1 cellular context compared by ENCODE assay signal in the genomic region with DNA sequence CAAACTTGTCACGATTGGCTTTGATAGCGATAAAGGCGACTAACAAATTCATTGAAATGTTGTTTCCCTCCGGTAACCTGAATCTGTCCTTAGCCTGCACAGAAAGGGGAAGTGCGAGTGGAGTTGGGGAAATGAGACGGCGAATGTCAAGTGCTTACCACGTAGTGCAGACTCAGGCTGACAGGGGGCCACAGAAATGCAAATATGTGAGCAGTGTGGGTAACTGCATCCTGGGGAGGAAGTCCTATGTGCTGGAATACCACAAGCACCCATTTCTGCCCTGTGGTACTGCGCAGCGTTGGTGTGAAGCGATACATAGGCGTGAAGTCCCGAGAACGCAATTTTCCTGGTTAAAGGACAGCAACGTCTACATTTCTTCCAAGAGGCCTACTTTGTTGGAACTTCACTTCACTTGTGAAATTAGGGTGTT.
TF ChIP-seq lines count a peak whose summit lies in the region.

No MANE protein-coding gene starts in this region.

TF ChIP-seq in GM12878, 131 proteins besides CTCF, POLR2A, EP300 and RAD21 (continued from another document and continues in another):
- TF ChIP-seq, protein P1, sequence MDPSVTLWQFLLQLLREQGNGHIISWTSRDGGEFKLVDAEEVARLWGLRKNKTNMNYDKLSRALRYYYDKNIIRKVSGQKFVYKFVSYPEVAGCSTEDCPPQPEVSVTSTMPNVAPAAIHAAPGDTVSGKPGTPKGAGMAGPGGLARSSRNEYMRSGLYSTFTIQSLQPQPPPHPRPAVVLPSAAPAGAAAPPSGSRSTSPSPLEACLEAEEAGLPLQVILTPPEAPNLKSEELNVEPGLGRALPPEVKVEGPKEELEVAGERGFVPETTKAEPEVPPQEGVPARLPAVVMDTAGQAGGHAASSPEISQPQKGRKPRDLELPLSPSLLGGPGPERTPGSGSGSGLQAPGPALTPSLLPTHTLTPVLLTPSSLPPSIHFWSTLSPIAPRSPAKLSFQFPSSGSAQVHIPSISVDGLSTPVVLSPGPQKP (IDR thresholded peaks at IDR 0.05; ENCODE audit: low read depth, low read length): 0 out of 2 replicates have a peak, but pooled peaks have one; percentile 36
- TF ChIP-seq EGR1 (IDR thresholded peaks at IDR 0.05; ENCODE audit: borderline replicate concordance in 1 of 2, low read depth in 2 of 2, low read length in 2 of 2) (peak in 1 of 2 experiments; percentile 35; a peak in 1 of 3 replicates), KDM1A (IDR thresholded peaks at IDR 0.05; ENCODE audit: borderline replicate concordance) (no peak), BACH1 (IDR thresholded peaks at IDR 0.05; ENCODE audit: borderline replicate concordance) (peak; percentile 38; the same call in 1 of the 2 replicates), POLR2AphosphoS5 (IDR thresholded peaks at IDR 0.05; ENCODE audit: low read length) (peak; percentile 99), ZNF24 (IDR thresholded peaks at IDR 0.05) (peak; percentile 35), ETV6 (conservative IDR thresholded peaks at IDR 0.05 in 1 of 2, IDR thresholded peaks at IDR 0.05 in 1 of 2; ENCODE audit: borderline replicate concordance in 1 of 2, low read depth in 1 of 2) (peak in 1 of 2 experiments; percentile 80; a peak in 2 of 4 replicates), LARP7 (IDR thresholded peaks at IDR 0.05) (peak; percentile 15; the same call in 1 of the 2 replicates), MTA3 (IDR thresholded peaks at IDR 0.05; ENCODE audit: borderline replicate concordance, low read length) (peak; percentile 83; the same call in 1 of the 2 replicates), MEF2A (IDR thresholded peaks at IDR 0.05; ENCODE audit: insufficient read depth, low read depth, low read length) (peak; percentile 43; the same call in 1 of the 2 replicates), TBL1XR1 (IDR thresholded peaks at IDR 0.05; ENCODE audit: low read depth, low read length) (peak; percentile 86), SP1 (IDR thresholded peaks at IDR 0.05; ENCODE audit: low read depth, low read length) (peak; percentile 73), SIN3A (IDR thresholded peaks at IDR 0.05; ENCODE audit: low read depth, low read length) (peak; percentile 73; the same call in 1 of the 2 replicates), NR2C1 (IDR thresholded peaks at IDR 0.05) (no peak), JUNB (IDR thresholded peaks at IDR 0.05) (peak; percentile 33; the same call in 1 of the 2 replicates), WRNIP1 (IDR thresholded peaks at IDR 0.05; ENCODE audit: borderline replicate concordance, low read depth, low read length) (0 out of 2 replicates have a peak, but pooled peaks have one; percentile 81), RB1 (IDR thresholded peaks at IDR 0.05; ENCODE audit: borderline replicate concordance) (no peak; the same call in 1 of the 2 replicates), ATF7 (IDR thresholded peaks at IDR 0.05; ENCODE audit: low read depth) (peak; percentile 87), SMAD1 (IDR thresholded peaks at IDR 0.05; ENCODE audit: low read depth, partially characterized antibody) (peak; percentile 89), NR2F1 (conservative IDR thresholded peaks at IDR 0.05) (peak; percentile 10; the same call in 1 of the 2 replicates), SPI1 (IDR thresholded peaks at IDR 0.05; ENCODE audit: borderline replicate concordance, insufficient read depth, low read depth, low read length) (peak; percentile 100), YY1 (IDR thresholded peaks at IDR 0.05; ENCODE audit: low read depth, low read length) (peak; percentile 36; the same call in 1 of the 2 replicates), SUPT20H (IDR thresholded peaks at IDR 0.05; ENCODE audit: borderline replicate concordance, control insufficient read depth, low read depth, low read length) (no peak), ZNF217 (IDR thresholded peaks at IDR 0.05) (no peak)
- TF ChIP-seq, protein P2, sequence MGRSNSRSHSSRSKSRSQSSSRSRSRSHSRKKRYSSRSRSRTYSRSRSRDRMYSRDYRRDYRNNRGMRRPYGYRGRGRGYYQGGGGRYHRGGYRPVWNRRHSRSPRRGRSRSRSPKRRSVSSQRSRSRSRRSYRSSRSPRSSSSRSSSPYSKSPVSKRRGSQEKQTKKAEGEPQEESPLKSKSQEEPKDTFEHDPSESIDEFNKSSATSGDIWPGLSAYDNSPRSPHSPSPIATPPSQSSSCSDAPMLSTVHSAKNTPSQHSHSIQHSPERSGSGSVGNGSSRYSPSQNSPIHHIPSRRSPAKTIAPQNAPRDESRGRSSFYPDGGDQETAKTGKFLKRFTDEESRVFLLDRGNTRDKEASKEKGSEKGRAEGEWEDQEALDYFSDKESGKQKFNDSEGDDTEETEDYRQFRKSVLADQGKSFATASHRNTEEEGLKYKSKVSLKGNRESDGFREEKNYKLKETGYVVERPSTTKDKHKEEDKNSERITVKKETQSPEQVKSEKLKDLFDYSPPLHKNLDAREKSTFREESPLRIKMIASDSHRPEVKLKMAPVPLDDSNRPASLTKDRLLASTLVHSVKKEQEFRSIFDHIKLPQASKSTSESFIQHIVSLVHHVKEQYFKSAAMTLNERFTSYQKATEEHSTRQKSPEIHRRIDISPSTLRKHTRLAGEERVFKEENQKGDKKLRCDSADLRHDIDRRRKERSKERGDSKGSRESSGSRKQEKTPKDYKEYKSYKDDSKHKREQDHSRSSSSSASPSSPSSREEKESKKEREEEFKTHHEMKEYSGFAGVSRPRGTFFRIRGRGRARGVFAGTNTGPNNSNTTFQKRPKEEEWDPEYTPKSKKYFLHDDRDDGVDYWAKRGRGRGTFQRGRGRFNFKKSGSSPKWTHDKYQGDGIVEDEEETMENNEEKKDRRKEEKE (IDR thresholded peaks at IDR 0.05): no peak
- TF ChIP-seq, protein P3, sequence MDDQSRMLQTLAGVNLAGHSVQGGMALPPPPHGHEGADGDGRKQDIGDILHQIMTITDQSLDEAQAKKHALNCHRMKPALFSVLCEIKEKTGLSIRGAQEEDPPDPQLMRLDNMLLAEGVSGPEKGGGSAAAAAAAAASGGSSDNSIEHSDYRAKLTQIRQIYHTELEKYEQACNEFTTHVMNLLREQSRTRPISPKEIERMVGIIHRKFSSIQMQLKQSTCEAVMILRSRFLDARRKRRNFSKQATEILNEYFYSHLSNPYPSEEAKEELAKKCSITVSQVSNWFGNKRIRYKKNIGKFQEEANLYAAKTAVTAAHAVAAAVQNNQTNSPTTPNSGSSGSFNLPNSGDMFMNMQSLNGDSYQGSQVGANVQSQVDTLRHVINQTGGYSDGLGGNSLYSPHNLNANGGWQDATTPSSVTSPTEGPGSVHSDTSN (IDR thresholded peaks at IDR 0.05; ENCODE audit: insufficient replicate concordance, low read depth, low read length): peak; percentile 72
- TF ChIP-seq, protein P4, sequence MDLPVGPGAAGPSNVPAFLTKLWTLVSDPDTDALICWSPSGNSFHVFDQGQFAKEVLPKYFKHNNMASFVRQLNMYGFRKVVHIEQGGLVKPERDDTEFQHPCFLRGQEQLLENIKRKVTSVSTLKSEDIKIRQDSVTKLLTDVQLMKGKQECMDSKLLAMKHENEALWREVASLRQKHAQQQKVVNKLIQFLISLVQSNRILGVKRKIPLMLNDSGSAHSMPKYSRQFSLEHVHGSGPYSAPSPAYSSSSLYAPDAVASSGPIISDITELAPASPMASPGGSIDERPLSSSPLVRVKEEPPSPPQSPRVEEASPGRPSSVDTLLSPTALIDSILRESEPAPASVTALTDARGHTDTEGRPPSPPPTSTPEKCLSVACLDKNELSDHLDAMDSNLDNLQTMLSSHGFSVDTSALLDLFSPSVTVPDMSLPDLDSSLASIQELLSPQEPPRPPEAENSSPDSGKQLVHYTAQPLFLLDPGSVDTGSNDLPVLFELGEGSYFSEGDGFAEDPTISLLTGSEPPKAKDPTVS (IDR thresholded peaks at IDR 0.05; ENCODE audit: low read depth, low read length): no peak
- TF ChIP-seq, protein P5, sequence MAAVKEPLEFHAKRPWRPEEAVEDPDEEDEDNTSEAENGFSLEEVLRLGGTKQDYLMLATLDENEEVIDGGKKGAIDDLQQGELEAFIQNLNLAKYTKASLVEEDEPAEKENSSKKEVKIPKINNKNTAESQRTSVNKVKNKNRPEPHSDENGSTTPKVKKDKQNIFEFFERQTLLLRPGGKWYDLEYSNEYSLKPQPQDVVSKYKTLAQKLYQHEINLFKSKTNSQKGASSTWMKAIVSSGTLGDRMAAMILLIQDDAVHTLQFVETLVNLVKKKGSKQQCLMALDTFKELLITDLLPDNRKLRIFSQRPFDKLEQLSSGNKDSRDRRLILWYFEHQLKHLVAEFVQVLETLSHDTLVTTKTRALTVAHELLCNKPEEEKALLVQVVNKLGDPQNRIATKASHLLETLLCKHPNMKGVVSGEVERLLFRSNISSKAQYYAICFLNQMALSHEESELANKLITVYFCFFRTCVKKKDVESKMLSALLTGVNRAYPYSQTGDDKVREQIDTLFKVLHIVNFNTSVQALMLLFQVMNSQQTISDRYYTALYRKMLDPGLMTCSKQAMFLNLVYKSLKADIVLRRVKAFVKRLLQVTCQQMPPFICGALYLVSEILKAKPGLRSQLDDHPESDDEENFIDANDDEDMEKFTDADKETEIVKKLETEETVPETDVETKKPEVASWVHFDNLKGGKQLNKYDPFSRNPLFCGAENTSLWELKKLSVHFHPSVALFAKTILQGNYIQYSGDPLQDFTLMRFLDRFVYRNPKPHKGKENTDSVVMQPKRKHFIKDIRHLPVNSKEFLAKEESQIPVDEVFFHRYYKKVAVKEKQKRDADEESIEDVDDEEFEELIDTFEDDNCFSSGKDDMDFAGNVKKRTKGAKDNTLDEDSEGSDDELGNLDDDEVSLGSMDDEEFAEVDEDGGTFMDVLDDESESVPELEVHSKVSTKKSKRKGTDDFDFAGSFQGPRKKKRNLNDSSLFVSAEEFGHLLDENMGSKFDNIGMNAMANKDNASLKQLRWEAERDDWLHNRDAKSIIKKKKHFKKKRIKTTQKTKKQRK (IDR thresholded peaks at IDR 0.05; ENCODE audit: low read depth, low read length): no peak
- TF ChIP-seq, protein P6, sequence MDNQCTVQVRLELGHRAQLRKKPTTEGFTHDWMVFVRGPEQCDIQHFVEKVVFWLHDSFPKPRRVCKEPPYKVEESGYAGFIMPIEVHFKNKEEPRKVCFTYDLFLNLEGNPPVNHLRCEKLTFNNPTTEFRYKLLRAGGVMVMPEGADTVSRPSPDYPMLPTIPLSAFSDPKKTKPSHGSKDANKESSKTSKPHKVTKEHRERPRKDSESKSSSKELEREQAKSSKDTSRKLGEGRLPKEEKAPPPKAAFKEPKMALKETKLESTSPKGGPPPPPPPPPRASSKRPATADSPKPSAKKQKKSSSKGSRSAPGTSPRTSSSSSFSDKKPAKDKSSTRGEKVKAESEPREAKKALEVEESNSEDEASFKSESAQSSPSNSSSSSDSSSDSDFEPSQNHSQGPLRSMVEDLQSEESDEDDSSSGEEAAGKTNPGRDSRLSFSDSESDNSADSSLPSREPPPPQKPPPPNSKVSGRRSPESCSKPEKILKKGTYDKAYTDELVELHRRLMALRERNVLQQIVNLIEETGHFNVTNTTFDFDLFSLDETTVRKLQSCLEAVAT (IDR thresholded peaks at IDR 0.05): peak; percentile 96
- TF ChIP-seq, protein P7, sequence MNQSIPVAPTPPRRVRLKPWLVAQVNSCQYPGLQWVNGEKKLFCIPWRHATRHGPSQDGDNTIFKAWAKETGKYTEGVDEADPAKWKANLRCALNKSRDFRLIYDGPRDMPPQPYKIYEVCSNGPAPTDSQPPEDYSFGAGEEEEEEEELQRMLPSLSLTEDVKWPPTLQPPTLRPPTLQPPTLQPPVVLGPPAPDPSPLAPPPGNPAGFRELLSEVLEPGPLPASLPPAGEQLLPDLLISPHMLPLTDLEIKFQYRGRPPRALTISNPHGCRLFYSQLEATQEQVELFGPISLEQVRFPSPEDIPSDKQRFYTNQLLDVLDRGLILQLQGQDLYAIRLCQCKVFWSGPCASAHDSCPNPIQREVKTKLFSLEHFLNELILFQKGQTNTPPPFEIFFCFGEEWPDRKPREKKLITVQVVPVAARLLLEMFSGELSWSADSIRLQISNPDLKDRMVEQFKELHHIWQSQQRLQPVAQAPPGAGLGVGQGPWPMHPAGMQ (IDR thresholded peaks at IDR 0.05; ENCODE audit: borderline replicate concordance): no peak; the same call in 1 of the 2 replicates
- TF ChIP-seq, protein P8, sequence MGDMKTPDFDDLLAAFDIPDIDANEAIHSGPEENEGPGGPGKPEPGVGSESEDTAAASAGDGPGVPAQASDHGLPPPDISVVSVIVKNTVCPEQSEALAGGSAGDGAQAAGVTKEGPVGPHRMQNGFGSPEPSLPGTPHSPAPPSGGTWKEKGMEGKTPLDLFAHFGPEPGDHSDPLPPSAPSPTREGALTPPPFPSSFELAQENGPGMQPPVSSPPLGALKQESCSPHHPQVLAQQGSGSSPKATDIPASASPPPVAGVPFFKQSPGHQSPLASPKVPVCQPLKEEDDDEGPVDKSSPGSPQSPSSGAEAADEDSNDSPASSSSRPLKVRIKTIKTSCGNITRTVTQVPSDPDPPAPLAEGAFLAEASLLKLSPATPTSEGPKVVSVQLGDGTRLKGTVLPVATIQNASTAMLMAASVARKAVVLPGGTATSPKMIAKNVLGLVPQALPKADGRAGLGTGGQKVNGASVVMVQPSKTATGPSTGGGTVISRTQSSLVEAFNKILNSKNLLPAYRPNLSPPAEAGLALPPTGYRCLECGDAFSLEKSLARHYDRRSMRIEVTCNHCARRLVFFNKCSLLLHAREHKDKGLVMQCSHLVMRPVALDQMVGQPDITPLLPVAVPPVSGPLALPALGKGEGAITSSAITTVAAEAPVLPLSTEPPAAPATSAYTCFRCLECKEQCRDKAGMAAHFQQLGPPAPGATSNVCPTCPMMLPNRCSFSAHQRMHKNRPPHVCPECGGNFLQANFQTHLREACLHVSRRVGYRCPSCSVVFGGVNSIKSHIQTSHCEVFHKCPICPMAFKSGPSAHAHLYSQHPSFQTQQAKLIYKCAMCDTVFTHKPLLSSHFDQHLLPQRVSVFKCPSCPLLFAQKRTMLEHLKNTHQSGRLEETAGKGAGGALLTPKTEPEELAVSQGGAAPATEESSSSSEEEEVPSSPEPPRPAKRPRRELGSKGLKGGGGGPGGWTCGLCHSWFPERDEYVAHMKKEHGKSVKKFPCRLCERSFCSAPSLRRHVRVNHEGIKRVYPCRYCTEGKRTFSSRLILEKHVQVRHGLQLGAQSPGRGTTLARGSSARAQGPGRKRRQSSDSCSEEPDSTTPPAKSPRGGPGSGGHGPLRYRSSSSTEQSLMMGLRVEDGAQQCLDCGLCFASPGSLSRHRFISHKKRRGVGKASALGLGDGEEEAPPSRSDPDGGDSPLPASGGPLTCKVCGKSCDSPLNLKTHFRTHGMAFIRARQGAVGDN (IDR thresholded peaks at IDR 0.05): peak; percentile 89
- TF ChIP-seq, protein P9, sequence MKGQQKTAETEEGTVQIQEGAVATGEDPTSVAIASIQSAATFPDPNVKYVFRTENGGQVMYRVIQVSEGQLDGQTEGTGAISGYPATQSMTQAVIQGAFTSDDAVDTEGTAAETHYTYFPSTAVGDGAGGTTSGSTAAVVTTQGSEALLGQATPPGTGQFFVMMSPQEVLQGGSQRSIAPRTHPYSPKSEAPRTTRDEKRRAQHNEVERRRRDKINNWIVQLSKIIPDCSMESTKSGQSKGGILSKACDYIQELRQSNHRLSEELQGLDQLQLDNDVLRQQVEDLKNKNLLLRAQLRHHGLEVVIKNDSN (IDR thresholded peaks at IDR 0.05; ENCODE audit: borderline replicate concordance, extremely low read length, insufficient read depth, low read depth, low read length): no peak
- TF ChIP-seq, protein P10, sequence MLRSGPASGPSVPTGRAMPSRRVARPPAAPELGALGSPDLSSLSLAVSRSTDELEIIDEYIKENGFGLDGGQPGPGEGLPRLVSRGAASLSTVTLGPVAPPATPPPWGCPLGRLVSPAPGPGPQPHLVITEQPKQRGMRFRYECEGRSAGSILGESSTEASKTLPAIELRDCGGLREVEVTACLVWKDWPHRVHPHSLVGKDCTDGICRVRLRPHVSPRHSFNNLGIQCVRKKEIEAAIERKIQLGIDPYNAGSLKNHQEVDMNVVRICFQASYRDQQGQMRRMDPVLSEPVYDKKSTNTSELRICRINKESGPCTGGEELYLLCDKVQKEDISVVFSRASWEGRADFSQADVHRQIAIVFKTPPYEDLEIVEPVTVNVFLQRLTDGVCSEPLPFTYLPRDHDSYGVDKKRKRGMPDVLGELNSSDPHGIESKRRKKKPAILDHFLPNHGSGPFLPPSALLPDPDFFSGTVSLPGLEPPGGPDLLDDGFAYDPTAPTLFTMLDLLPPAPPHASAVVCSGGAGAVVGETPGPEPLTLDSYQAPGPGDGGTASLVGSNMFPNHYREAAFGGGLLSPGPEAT (IDR thresholded peaks at IDR 0.05; ENCODE audit: low read depth): peak; percentile 95
